Comparison of ENCODE assay signal across 21 cellular contexts in genomic region chr22:30535182-30535581, GRCh38. TPM values are rescaled to one million over a fixed set of nuclear protein-coding genes. Genes with fewer than 3 reads are reported as not detected.
DNase-seq lines count a peak whose midpoint lies in the region; ATAC-seq, FAIRE-seq and TF ChIP-seq lines count a peak whose summit lies in the region.
"Had no signal": no experiment of that assay in that cellular context is flagged by ENCODE, and none has a peak within 500 bp of the region (broad histone marks: within the 10 kb centered on the region; RNA-seq: fewer than 3 reads in every experiment).

No MANE protein-coding gene starts in this region.

- no peaks in the 10 kb centered on the region; the same call in 2 of the 3 replicates for H3K9me3 ChIP-seq in GM12878 (replicated peaks; ENCODE audit: control insufficient read depth, insufficient read depth, low read length)
- H3K9me3 ChIP-seq: Caco-2 had no signal

- peak; percentile 46 for DNase-seq in NB4 (ENCODE audit: low read depth)
- peak; percentile 20 for DNase-seq in GM12878 (ENCODE audit: low read depth, low spot score)
- no peak for DNase-seq in stimulated activated naive B cell treated with anti-CD40 and anti-IgM and Interleukin-4, amounts not matched to agents 10 μg/mL and 1 μg/mL and 100 μg/mL, for 72 hours
- DNase-seq in nucleus accumbens (lab: John Stamatoyannopoulos, UW), result no peak
- no peak for DNase-seq in D341Med (ENCODE audit: low spot score)
- DNase-seq in HTR-8/SVneo (ENCODE audit: insufficient read length, low spot score), result no peak
- DNase-seq: ACHN; Caco-2; CD4-positive, alpha-beta T cell; DMS153; DMS79; GDM1; GM23248; H7; HFFc6; KG1 had no signal

- FAIRE-seq in GM12878 (lab: Jason Lieb, UNC) (no peak), HTR-8/SVneo (lab: Jason Lieb, UNC) (no peak)
- FAIRE-seq: A204.1 had no signal

- no peak overlapping the region for H3K9ac ChIP-seq in GM12878 (ENCODE audit: control insufficient read depth, insufficient read depth, low read length)
- H3K9ac ChIP-seq: GM23248 had no signal

- BruUV-seq in GM12878 (replicated peaks; lab: Mats Ljungman, UMichigan), result no TSS peak

- no peak overlapping the region for H3K27ac ChIP-seq in GM12878 (ENCODE audit: control insufficient read depth, insufficient read depth)
- H3K27ac ChIP-seq: C4-2B, GM23248 had no signal

- no peaks in the 10 kb centered on the region for H3K36me3 ChIP-seq in GM12878 (ENCODE audit: control insufficient read depth in 2 of 2, insufficient read depth in 2 of 2, low read length in 1 of 2)

- H3K4me2 ChIP-seq in GM12878 (ENCODE audit: control insufficient read depth, insufficient read depth), result no peak overlapping the region

- H4K20me1 ChIP-seq in GM12878 (ENCODE audit: control insufficient read depth, insufficient read depth), result no peaks in the 10 kb centered on the region

- CTCF ChIA-PET in GM12878 (lab: Yijun Ruan, JAX), result no interaction called here

- WGBS in GM12878 (ENCODE audit: insufficient coverage, insufficient replicate concordance, low lambda C conversion rate, missing lambda C conversion rate), result 50% methylated on average over 4 of the region's 4 CpGs

- intact Hi-C loops in GM12878 (cut with micrococcal nuclease; ENCODE audit: unreplicated experiment), result no loop called here

- no peaks in the 10 kb centered on the region for H3K36me3 Mint-ChIP-seq in stimulated activated naive B cell treated with anti-CD40 and anti-IgM and Interleukin-4, amounts not matched to agents 10 μg/mL and 1 μg/mL and 100 μg/mL, for 72 hours

- peaks cover 3 to 12% of the 10 kb centered on the region in 2 donors for H3K4me1 Mint-ChIP-seq in stimulated activated naive B cell treated with anti-CD40 and anti-IgM and Interleukin-4, amounts not matched to agents 10 μg/mL and 1 μg/mL and 100 μg/mL, for 72 hours

- SMC1A ChIA-PET in GM12878 (lab: Charles Lee; ENCODE audit: uncharacterized antibody, unreplicated experiment), result no interaction called here

- no peak overlapping the region for H3K4me3 Mint-ChIP-seq in stimulated activated naive B cell treated with anti-CD40 and anti-IgM and Interleukin-4, amounts not matched to agents 10 μg/mL and 1 μg/mL and 100 μg/mL, for 72 hours
- H3K4me3 Mint-ChIP-seq: CD4-positive, alpha-beta T cell; HFFc6 had no signal

- no peak for TF ChIP-seq CTCF in NB4 (IDR thresholded peaks at IDR 0.05; ENCODE audit: low read depth, low read length)
- no peak for TF ChIP-seq CTCF in GM12878 (IDR thresholded peaks at IDR 0.05 in 2 of 3, conservative IDR thresholded peaks at IDR 0.05 in 1 of 3; ENCODE audit: control insufficient read depth in 2 of 3, extremely low read depth in 1 of 3, insufficient read depth in 1 of 3, low read depth in 3 of 3, low read length in 3 of 3)

- H3K27me3 ChIP-seq in GM12878 (replicated peaks in 1 of 2; ENCODE audit: control insufficient read depth in 2 of 2, insufficient read depth in 2 of 2, low read length in 1 of 2), result no peaks in the 10 kb centered on the region; a peak in 1 of 4 replicates

- no peak overlapping the region for H2AFZ ChIP-seq in GM12878 (ENCODE audit: control insufficient read depth, low read depth, low read length)
- H2AFZ ChIP-seq: GM23248 had no signal

- no peak for TF ChIP-seq EP300 in GM12878 (IDR thresholded peaks at IDR 0.05; ENCODE audit: borderline replicate concordance in 1 of 2, control insufficient read depth in 1 of 2, low read depth in 2 of 2, low read length in 2 of 2)

- in situ Hi-C loops in GM12878 (cut with MboI), result no loop called here

- H3K4me1 ChIP-seq in GM12878 (ENCODE audit: control insufficient read depth, insufficient read depth, low read length), result peaks cover 3% of the 10 kb centered on the region; the same call in 1 of the 2 replicates
- H3K4me1 ChIP-seq: Caco-2 had no signal

- TF ChIP-seq RAD21 in GM12878 (IDR thresholded peaks at IDR 0.05; ENCODE audit: insufficient read depth, low read depth, low read length), result no peak

- H3K4me3 ChIP-seq in NB4 (ENCODE audit: low read depth, low read length), result no peak overlapping the region
- no peak overlapping the region for H3K4me3 ChIP-seq in GM12878
- H3K4me3 ChIP-seq: GM23248 had no signal

- no peaks in the 10 kb centered on the region for H3K9me3 Mint-ChIP-seq in stimulated activated naive B cell treated with anti-CD40 and anti-IgM and Interleukin-4, amounts not matched to agents 10 μg/mL and 1 μg/mL and 100 μg/mL, for 72 hours
- H3K9me3 Mint-ChIP-seq: CD4-positive, alpha-beta T cell; HFFc6 had no signal

- no peak overlapping the region for H3K27ac Mint-ChIP-seq in stimulated activated naive B cell treated with anti-CD40 and anti-IgM and Interleukin-4, amounts not matched to agents 10 μg/mL and 1 μg/mL and 100 μg/mL, for 72 hours
- H3K27ac Mint-ChIP-seq: CD4-positive, alpha-beta T cell; HFFc6 had no signal

- peak; percentile 64 for ATAC-seq in GM18520 (IDR thresholded peaks at IDR 0.05; ENCODE audit: unreplicated experiment)
- ATAC-seq in GM12878, result peak; percentile 85
- ATAC-seq in stimulated activated naive B cell treated with anti-CD40 and anti-IgM and Interleukin-4, amounts not matched to agents 10 μg/mL and 1 μg/mL and 100 μg/mL, for 72 hours (replicated peaks), result peak; percentile 47 to 52
- ATAC-seq: HCT116 had no signal

- RAD21 ChIA-PET in GM12878 (lab: Charles Lee; ENCODE audit: unreplicated experiment), result interaction anchor here (0.6 kb wide), 1 partner anchor 252 kb away, joined by 4 read pairs; no protein-coding TSS in a partner anchor

- H3K27me3 Mint-ChIP-seq in stimulated activated naive B cell treated with anti-CD40 and anti-IgM and Interleukin-4, amounts not matched to agents 10 μg/mL and 1 μg/mL and 100 μg/mL, for 72 hours, result peaks cover 15 to 40% of the 10 kb centered on the region in 2 donors

- POLR2A ChIA-PET in GM12878 (lab: Charles Lee), result interaction anchor here (0.6 kb wide), 1 partner anchor 217 kb away, joined by 3 read pairs; no protein-coding TSS in a partner anchor

- no peaks in the 10 kb centered on the region for H3K79me2 ChIP-seq in GM12878 (ENCODE audit: control insufficient read depth, insufficient read depth, low read length)

- TF ChIP-seq POLR2A in NB4 (IDR thresholded peaks at IDR 0.05; ENCODE audit: extremely low read depth, insufficient read length) (no peak), GM12878 (IDR thresholded peaks at IDR 0.05; ENCODE audit: low read depth, low read length) (no peak)

RNA-seq across cellular contexts. Expression of gene SEC14L6, which starts 11.4 kb away (rescaled TPM):
- total RNA-seq in GM12878 (2013; cell fraction: nucleolus; rRNA removed), result not detected in 2 replicates
- not detected in 2 replicates for total RNA-seq in GM12878 (2014; rRNA removed)
- total RNA-seq in GM12878 (2014; rRNA removed; fragmentation: Illumina TruSeq; extraction: Trizol), result not detected in 2 replicates
- not detected in 2 replicates for total RNA-seq in GM12878 (2021)
- not detected for polyA plus RNA-seq in GM12878 (2011; ENCODE audit: low read depth)
- polyA plus RNA-seq in GM12878 (2011; rRNA removed), result not detected in 2 replicates
- polyA plus RNA-seq in GM12878 (2011; cell fraction: cytosol; rRNA removed), result not detected in 2 replicates
- not detected in 2 replicates for polyA plus RNA-seq in GM12878 (2011; cell fraction: nucleus; rRNA removed)
- not detected in 2 replicates for polyA plus RNA-seq in GM12878 (2012)
- not detected in 2 replicates for polyA plus RNA-seq in GM12878 (2014; fragmentation: Illumina TruSeq; extraction: Trizol)
- polyA plus RNA-seq in GM12878 (2014; fragmentation: Nextera tagmentation; extraction: Ambion mirVana), result not detected
- polyA plus RNA-seq in GM12878 (2014; rRNA removed), result not detected in 2 replicates
- not detected for polyA plus RNA-seq in GM12878 (2016; fragmentation: Nextera tagmentation; extraction: Ambion mirVana)
- not detected in 2 replicates for polyA minus RNA-seq in GM12878 (2011; rRNA and poly(A)+ RNA removed)
- not detected in 2 replicates for polyA minus RNA-seq in GM12878 (2011; cell fraction: cytosol; rRNA and poly(A)+ RNA removed)
- not detected in 2 replicates for polyA minus RNA-seq in GM12878 (2011; cell fraction: nucleus; rRNA and poly(A)+ RNA removed)
- total RNA-seq: CD4-positive, alpha-beta T cell; GM23248; HFFc6 had no signal
- polyA plus RNA-seq: GM23248 had no signal

RNA-seq across cellular contexts. Expression of gene SEC14L4, which starts 29.7 kb away (rescaled TPM):
- total RNA-seq in GM12878 (2013; cell fraction: nucleolus; rRNA removed), result not detected in 2 replicates
- total RNA-seq in GM12878 (2014; rRNA removed) (not detected in 2 replicates), GM12878 (2014; rRNA removed; fragmentation: Illumina TruSeq; extraction: Trizol) (not detected in 2 replicates), GM12878 (2021) (not detected in 2 replicates)
- polyA plus RNA-seq in GM12878 (2011; ENCODE audit: low read depth), result not detected
- polyA plus RNA-seq in GM12878 (2011; rRNA removed) (not detected in 2 replicates), GM12878 (2014; fragmentation: Illumina TruSeq; extraction: Trizol) (not detected in 2 replicates), GM12878 (2014; fragmentation: Nextera tagmentation; extraction: Ambion mirVana) (not detected), GM12878 (2014; rRNA removed) (not detected in 2 replicates), GM12878 (2016; fragmentation: Nextera tagmentation; extraction: Ambion mirVana) (not detected)
- not detected in 2 replicates for polyA plus RNA-seq in GM12878 (2011; cell fraction: cytosol; rRNA removed)
- polyA plus RNA-seq in GM12878 (2011; cell fraction: nucleus; rRNA removed), result not detected in 2 replicates
- not detected in 2 replicates for polyA plus RNA-seq in GM12878 (2012)
- polyA minus RNA-seq in GM12878 (2011; rRNA and poly(A)+ RNA removed), result not detected in 2 replicates
- not detected in 2 replicates for polyA minus RNA-seq in GM12878 (2011; cell fraction: cytosol; rRNA and poly(A)+ RNA removed)
- polyA minus RNA-seq in GM12878 (2011; cell fraction: nucleus; rRNA and poly(A)+ RNA removed), result not detected in 2 replicates
- total RNA-seq: Caco-2; CD4-positive, alpha-beta T cell; H7; HFFc6 had no signal
- polyA plus RNA-seq: BJ had no signal

RNA-seq across cellular contexts. Expression of gene GAL3ST1, which starts 39.3 kb away (rescaled TPM):
- total RNA-seq in GM12878 (2013; cell fraction: nucleolus; rRNA removed), result 1.3 and 1.9 TPM in 2 replicates
- total RNA-seq in GM12878 (2014; rRNA removed), result not detected in 2 replicates
- total RNA-seq in GM12878 (2014; rRNA removed; fragmentation: Illumina TruSeq; extraction: Trizol), result not detected in 2 replicates
- total RNA-seq in GM12878 (2021), result not detected in 2 replicates
- not detected for polyA plus RNA-seq in GM12878 (2011; ENCODE audit: low read depth)
- polyA plus RNA-seq in GM12878 (2011; rRNA removed), result not detected in 2 replicates
- 0.06 and 0.10 TPM in 2 replicates for polyA plus RNA-seq in GM12878 (2011; cell fraction: cytosol; rRNA removed)
- polyA plus RNA-seq in GM12878 (2011; cell fraction: nucleus; rRNA removed), result 0.31 and 0.42 TPM in 2 replicates
- 0.18 TPM in 1 of 2 replicates, not detected in the other for polyA plus RNA-seq in GM12878 (2012)
- not detected in 2 replicates for polyA plus RNA-seq in GM12878 (2014; fragmentation: Illumina TruSeq; extraction: Trizol)
- polyA plus RNA-seq in GM12878 (2014; fragmentation: Nextera tagmentation; extraction: Ambion mirVana), result not detected
- 0.09 TPM in 1 of 2 replicates, not detected in the other for polyA plus RNA-seq in GM12878 (2014; rRNA removed)
- not detected for polyA plus RNA-seq in GM12878 (2016; fragmentation: Nextera tagmentation; extraction: Ambion mirVana)
- polyA minus RNA-seq in GM12878 (2011; rRNA and poly(A)+ RNA removed), result 0.21 TPM in 1 of 2 replicates, not detected in the other
- polyA minus RNA-seq in GM12878 (2011; cell fraction: cytosol; rRNA and poly(A)+ RNA removed), result not detected in 2 replicates
- not detected in 2 replicates for polyA minus RNA-seq in GM12878 (2011; cell fraction: nucleus; rRNA and poly(A)+ RNA removed)
- total RNA-seq: CD4-positive, alpha-beta T cell; GM23248; HFFc6 had no signal
- polyA plus RNA-seq: BJ, GM23248 had no signal

RNA-seq across cellular contexts. Expression of gene PES1, which starts 56.5 kb away (rescaled TPM):
- total RNA-seq in GM12878 (2013; cell fraction: nucleolus; rRNA removed), result 97.7 and 106 TPM in 2 replicates
- total RNA-seq in GM12878 (2014; rRNA removed) (104 and 118 TPM in 2 replicates), GM12878 (2014; rRNA removed; fragmentation: Illumina TruSeq; extraction: Trizol) (92.6 and 99.1 TPM in 2 replicates), GM12878 (2021) (135 and 139 TPM in 2 replicates)
- 55.0 TPM for polyA plus RNA-seq in GM12878 (2011; ENCODE audit: low read depth)
- polyA plus RNA-seq in GM12878 (2011; rRNA removed) (72.8 and 113 TPM in 2 replicates), GM12878 (2014; fragmentation: Illumina TruSeq; extraction: Trizol) (96.4 and 113 TPM in 2 replicates), GM12878 (2014; fragmentation: Nextera tagmentation; extraction: Ambion mirVana) (1 to 10 TPM; 6.9 to 7.8 TPM), GM12878 (2014; rRNA removed) (82.8 and 92.0 TPM in 2 replicates), GM12878 (2016; fragmentation: Nextera tagmentation; extraction: Ambion mirVana) (100 to 1,000 TPM; 131 to 132 TPM)
- 143 and 159 TPM in 2 replicates for polyA plus RNA-seq in GM12878 (2011; cell fraction: cytosol; rRNA removed)
- 146 and 184 TPM in 2 replicates for polyA plus RNA-seq in GM12878 (2011; cell fraction: nucleus; rRNA removed)
- 58.0 and 59.9 TPM in 2 replicates for polyA plus RNA-seq in GM12878 (2012)
- 156 and 205 TPM in 2 replicates for polyA minus RNA-seq in GM12878 (2011; rRNA and poly(A)+ RNA removed)
- 44.9 and 59.3 TPM in 2 replicates for polyA minus RNA-seq in GM12878 (2011; cell fraction: cytosol; rRNA and poly(A)+ RNA removed)
- 57.4 and 80.7 TPM in 2 replicates for polyA minus RNA-seq in GM12878 (2011; cell fraction: nucleus; rRNA and poly(A)+ RNA removed)

Comparison
In these comparisons a context has a peak if more than half of its experiments do, and no peak if none do; other contexts are left out.
1. DNase-seq: peak in NB4 (single experiment) and GM12878 (single experiment); none in stimulated activated naive B cell treated with anti-CD40 and anti-IgM and Interleukin-4, amounts not matched to agents 10 μg/mL and 1 μg/mL and 100 μg/mL, for 72 hours (single experiment), nucleus accumbens (0 of 56), D341Med (single experiment) and HTR-8/SVneo (single experiment).
2. Peak in every context shown above with its lines, with median percentiles within 50 percentile points of each other: ATAC-seq.